In genomic region chr2:7010376-7010775, GRCh38 we compare ENCODE assay signal across 14 cellular contexts.
DNase-seq lines count a peak whose midpoint lies in the region; ATAC-seq, FAIRE-seq and TF ChIP-seq lines count a peak whose summit lies in the region.
"Had no signal": no experiment of that assay in that cellular context is flagged by ENCODE, and none has a peak within 500 bp of the region (broad histone marks: within the 10 kb centered on the region; RNA-seq: fewer than 3 reads in every experiment).

No MANE protein-coding gene starts in this region.

- H3K4me3 Mint-ChIP-seq in naive thymus-derived CD8-positive, alpha-beta T cell = no peak overlapping the region
- H3K4me3 Mint-ChIP-seq: memory B cell had no signal

- no peak overlapping the region for H3K4me3 ChIP-seq in thoracic aorta

- DNase-seq in RCC 7860 (ENCODE audit: low spot score) = peak; percentile 11
- no peak for DNase-seq in caudate nucleus (lab: John Stamatoyannopoulos, UW)
- no peak for DNase-seq in naive thymus-derived CD8-positive, alpha-beta T cell
- no peak for DNase-seq in thoracic aorta (ENCODE audit: low spot score)
- no peak for DNase-seq in DMS 273 treated with DMSO at 0.1 percent for 48 hours (lab: John Stamatoyannopoulos, UW)
- DNase-seq in SHP77 treated with DMSO at 0.1 percent for 48 hours (lab: John Stamatoyannopoulos, UW) = no peak
- no peak for DNase-seq in GF-D8 (lab: John Stamatoyannopoulos, UW)
- DNase-seq in NCI-H2029 treated with DMSO at 0.1 percent for 48 hours (lab: John Stamatoyannopoulos, UW) = no peak
- DNase-seq: activated naive CD4-positive, alpha-beta T cell treated with anti-CD3 and anti-CD28 coated beads, Interleukin-2, amount 50 U/mL, for 16 hours; foreskin melanocyte; NCI-H1694; OCI-M1; stimulated activated naive CD8-positive, alpha-beta T cell treated with anti-CD3 and anti-CD28 coated beads, Interleukin-15, Interleukin-2, amounts not matched to agents 100 U/mL and 50 U/mL, for 24 hours had no signal

- TF ChIP-seq CTCF in thoracic aorta (IDR thresholded peaks at IDR 0.05) = no peak

- peaks cover 32 to 66% (median 54%) of the 10 kb centered on the region in 4 donors for H3K4me1 Mint-ChIP-seq in naive thymus-derived CD8-positive, alpha-beta T cell

- peak overlapping the region in 7 of 10 donors; percentile 16 to 78 (median 56) for H3K27ac Mint-ChIP-seq in naive thymus-derived CD8-positive, alpha-beta T cell
- H3K27ac Mint-ChIP-seq: memory B cell had no signal

- peak overlapping the region; percentile 88 for H3K27ac ChIP-seq in caudate nucleus (ENCODE audit: low read depth, low read length)
- H3K27ac ChIP-seq in thoracic aorta = peak overlapping the region; percentile 7 to 18

- H3K27me3 Mint-ChIP-seq in naive thymus-derived CD8-positive, alpha-beta T cell = no peaks in the 10 kb centered on the region

- peaks cover 11 to 48% of the 10 kb centered on the region in 2 donors for H3K4me1 ChIP-seq in thoracic aorta (ENCODE audit: control insufficient read depth in 1 of 2, low read depth in 2 of 2)

- H3K9me3 ChIP-seq in thoracic aorta = no peaks in the 10 kb centered on the region

- H3K36me3 Mint-ChIP-seq in naive thymus-derived CD8-positive, alpha-beta T cell = peaks cover 0 to 45% (median 0%) of the 10 kb centered on the region in 3 donors
- H3K36me3 Mint-ChIP-seq: memory B cell had no signal

- FAIRE-seq in RCC 7860 (lab: Jason Lieb, UNC) = no peak

- H3K27me3 ChIP-seq in thoracic aorta (replicated peaks; ENCODE audit: insufficient read depth) = no peaks in the 10 kb centered on the region

- H3K9me3 Mint-ChIP-seq in naive thymus-derived CD8-positive, alpha-beta T cell = no peaks in the 10 kb centered on the region
- H3K9me3 Mint-ChIP-seq: memory B cell had no signal

- POLR2A ChIA-PET in naive thymus-derived CD8-positive, alpha-beta T cell (lab: Charles Lee) = interaction anchor here (1.3 kb wide), 1 partner anchor 17 kb away, joined by 3 read pairs; no protein-coding TSS in a partner anchor

- H3K36me3 ChIP-seq in thoracic aorta = no peaks in the 10 kb centered on the region

- ATAC-seq in naive thymus-derived CD8-positive, alpha-beta T cell = no peak
- no peak for ATAC-seq in thoracic aorta (ENCODE audit: insufficient number of reproducible peaks, low FRiP score, low read depth)
- ATAC-seq: stimulated activated naive CD8-positive, alpha-beta T cell treated with anti-CD3 and anti-CD28 coated beads, Interleukin-15, Interleukin-2, amounts not matched to agents 100 U/mL and 50 U/mL, for 24 hours had no signal
